In genomic region chr20:58470336-58470978, GRCh38 we compare ENCODE assay signal across 33 cellular contexts. TPM values are rescaled to one million over a fixed set of nuclear protein-coding genes. Genes with fewer than 3 reads are reported as not detected.
"Had no signal": no experiment of that assay in that cellular context is flagged by ENCODE, and none has a peak within 500 bp of the region (broad histone marks: within the 10 kb centered on the region; RNA-seq: fewer than 3 reads in every experiment).

No MANE protein-coding gene starts in this region.

- H3K9me3 Mint-ChIP-seq: activated CD4-positive, alpha-beta T cell treated with anti-CD3 and anti-CD28 coated beads, Interleukin-2, amount 10 ng/mL, durations not matched to agents 7 days and 5 days; activated naive CD4-positive, alpha-beta T cell treated with anti-CD3 and anti-CD28 coated beads, Interleukin-2, amount 50 U/mL, for 24 hours; activated naive CD8-positive, alpha-beta T cell treated with anti-CD3 and anti-CD28 coated beads, Interleukin-2, amount 10 ng/mL, durations not matched to agents 7 days and 5 days; activated T-cell treated with anti-CD3 and anti-CD28 coated beads, Interleukin-2, amount 50 U/mL, for 24 hours; activated T-helper 2 cell treated with anti-CD3 and anti-CD28 coated beads, Interferon-gamma antibody, Interleukin-2, Interleukin-4, amounts not matched to agents 10 μg/mL and 5 μg/mL and 100 μg/mL, durations not matched to agents 14 hours and 24 hours and 36 hours; T-helper 1 cell treated with Interleukin-12 subunit alpha and Interleukin-12 subunit beta and Interleukin-4 antibody, amounts not matched to agents 30 μg/mL and 1 μg/mL, for 36 hours; T-helper 2 cell treated with Interferon-gamma antibody and Interleukin-4, amounts not matched to agents 5 μg/mL and 100 μg/mL, for 36 hours had no signal

- H3K4me3 Mint-ChIP-seq: activated CD4-positive, alpha-beta T cell treated with anti-CD3 and anti-CD28 coated beads, Interleukin-2, amount 10 ng/mL, durations not matched to agents 7 days and 5 days; activated CD8-positive, alpha-beta T cell treated with anti-CD3 and anti-CD28 coated beads, Interleukin-2, amount 10 ng/mL, durations not matched to agents 7 days and 5 days; activated naive CD4-positive, alpha-beta T cell treated with anti-CD3 and anti-CD28 coated beads, Interleukin-2, amount 50 U/mL, for 24 hours; activated naive CD8-positive, alpha-beta T cell treated with anti-CD3 and anti-CD28 coated beads, Interleukin-2, amount 10 ng/mL, durations not matched to agents 7 days and 5 days; activated T-cell treated with anti-CD3 and anti-CD28 coated beads, Interleukin-2, amount 50 U/mL, for 24 hours; T-helper 1 cell treated with Interleukin-12 subunit alpha and Interleukin-12 subunit beta and Interleukin-4 antibody, amounts not matched to agents 30 μg/mL and 1 μg/mL, for 36 hours; T-helper 2 cell treated with Interferon-gamma antibody and Interleukin-4, amounts not matched to agents 5 μg/mL and 100 μg/mL, for 36 hours had no signal

- H3K27me3 Mint-ChIP-seq: activated naive CD4-positive, alpha-beta T cell treated with anti-CD3 and anti-CD28 coated beads, Interleukin-2, amount 50 U/mL, for 24 hours; activated T-cell treated with anti-CD3 and anti-CD28 coated beads, Interleukin-2, amount 50 U/mL, for 24 hours had no signal

- H3K4me1 Mint-ChIP-seq: activated CD4-positive, alpha-beta T cell treated with anti-CD3 and anti-CD28 coated beads, Interleukin-2, amount 10 ng/mL, durations not matched to agents 7 days and 5 days; activated naive CD4-positive, alpha-beta T cell treated with anti-CD3 and anti-CD28 coated beads, Interleukin-2, amount 50 U/mL, for 24 hours; activated naive CD8-positive, alpha-beta T cell treated with anti-CD3 and anti-CD28 coated beads, Interleukin-2, amount 10 ng/mL, durations not matched to agents 7 days and 5 days had no signal

- H3K4me1 ChIP-seq: ascending aorta had no signal

- ATAC-seq: activated CD8-positive, alpha-beta T cell treated with anti-CD3 and anti-CD28 coated beads, Interleukin-2, amount 10 ng/mL, durations not matched to agents 7 days and 5 days had no signal

- DNase-seq: activated CD4-positive, alpha-beta T cell treated with anti-CD3 and anti-CD28 coated beads, Interleukin-2, amount 10 ng/mL, durations not matched to agents 7 days and 5 days; activated CD4-positive, alpha-beta T cell treated with anti-CD3 and anti-CD28 coated beads, Interleukin-2, amount 50 U/mL, for 48 hours; activated CD8-positive, alpha-beta T cell treated with anti-CD3 and anti-CD28 coated beads, Interleukin-2, amount 10 ng/mL, durations not matched to agents 7 days and 5 days; activated gamma-delta T cell; activated naive CD4-positive, alpha-beta T cell treated with Interleukin-2 at 50 U/mL for 16 hours; activated naive CD8-positive, alpha-beta T cell treated with anti-CD3 and anti-CD28 coated beads, Interleukin-2, amount 10 ng/mL, durations not matched to agents 7 days and 5 days; activated T-cell treated with anti-CD3 and anti-CD28 coated beads, Interleukin-2, amount 50 U/mL, for 24 hours; amygdala; Kasumi-1; KG1; MG63; NCI-H1048; NCI-H1105 treated with DMSO at 0.1 percent for 48 hours; NCI-H1436; NCI-H1694 treated with DMSO at 0.1 percent for 48 hours; NCI-H2029 treated with DMSO at 0.1 percent for 48 hours; NCI-H2107; NCI-H2171; NCI-H510A; NCI-H526; NCI-H748 treated with DMSO at 0.1 percent for 48 hours; PC-9; Right ventricle myocardium superior had no signal

- H3K9me3 ChIP-seq: ascending aorta, MG63 had no signal

- H3K36me3 ChIP-seq: cardiac muscle cell, MG63 had no signal

- H3K27ac Mint-ChIP-seq: activated CD4-positive, alpha-beta T cell treated with anti-CD3 and anti-CD28 coated beads, Interleukin-2, amount 10 ng/mL, durations not matched to agents 7 days and 5 days; activated CD8-positive, alpha-beta T cell treated with anti-CD3 and anti-CD28 coated beads, Interleukin-2, amount 10 ng/mL, durations not matched to agents 7 days and 5 days; activated naive CD4-positive, alpha-beta T cell treated with anti-CD3 and anti-CD28 coated beads, Interleukin-2, amount 50 U/mL, for 24 hours; activated naive CD8-positive, alpha-beta T cell treated with anti-CD3 and anti-CD28 coated beads, Interleukin-2, amount 10 ng/mL, durations not matched to agents 7 days and 5 days; activated T-cell treated with anti-CD3 and anti-CD28 coated beads, Interleukin-2, amount 50 U/mL, for 24 hours; activated T-helper 2 cell treated with anti-CD3 and anti-CD28 coated beads, Interferon-gamma antibody, Interleukin-2, Interleukin-4, amounts not matched to agents 10 μg/mL and 5 μg/mL and 100 μg/mL, durations not matched to agents 14 hours and 24 hours and 36 hours; T-helper 1 cell treated with Interleukin-12 subunit alpha and Interleukin-12 subunit beta and Interleukin-4 antibody, amounts not matched to agents 30 μg/mL and 1 μg/mL, for 36 hours; T-helper 2 cell treated with Interferon-gamma antibody and Interleukin-4, amounts not matched to agents 5 μg/mL and 100 μg/mL, for 36 hours had no signal

- H3K27ac ChIP-seq: ascending aorta, cardiac muscle cell, PC-9, RWPE1 had no signal

- H3K36me3 Mint-ChIP-seq: activated naive CD4-positive, alpha-beta T cell treated with anti-CD3 and anti-CD28 coated beads, Interleukin-2, amount 50 U/mL, for 24 hours; activated naive CD8-positive, alpha-beta T cell treated with anti-CD3 and anti-CD28 coated beads, Interleukin-2, amount 10 ng/mL, durations not matched to agents 7 days and 5 days had no signal

- H3K27me3 ChIP-seq: ascending aorta, cardiac muscle cell, MG63 had no signal

- H3K4me3 ChIP-seq: ascending aorta, cardiac muscle cell, MG63, PC-9 had no signal

- FAIRE-seq: RCC 7860, TTC549 had no signal

RNA-seq across cellular contexts. Expression of gene APCDD1L, which starts 44.7 kb away (rescaled TPM):
- total RNA-seq: activated CD4-positive, alpha-beta T cell treated with anti-CD3 and anti-CD28 coated beads, Interleukin-2, amount 10 ng/mL, durations not matched to agents 7 days and 5 days; activated CD8-positive, alpha-beta T cell treated with anti-CD3 and anti-CD28 coated beads, Interleukin-2, amount 10 ng/mL, durations not matched to agents 7 days and 5 days; activated naive CD8-positive, alpha-beta T cell treated with anti-CD3 and anti-CD28 coated beads, Interleukin-2, amount 10 ng/mL, durations not matched to agents 7 days and 5 days; activated T-helper 2 cell treated with anti-CD3 and anti-CD28 coated beads, Interferon-gamma antibody, Interleukin-2, Interleukin-4, amounts not matched to agents 10 μg/mL and 5 μg/mL and 100 μg/mL, durations not matched to agents 14 hours and 24 hours and 36 hours; OCI-LY7 had no signal
